ENCODE assay signal across 8 cellular contexts in the genomic region with DNA sequence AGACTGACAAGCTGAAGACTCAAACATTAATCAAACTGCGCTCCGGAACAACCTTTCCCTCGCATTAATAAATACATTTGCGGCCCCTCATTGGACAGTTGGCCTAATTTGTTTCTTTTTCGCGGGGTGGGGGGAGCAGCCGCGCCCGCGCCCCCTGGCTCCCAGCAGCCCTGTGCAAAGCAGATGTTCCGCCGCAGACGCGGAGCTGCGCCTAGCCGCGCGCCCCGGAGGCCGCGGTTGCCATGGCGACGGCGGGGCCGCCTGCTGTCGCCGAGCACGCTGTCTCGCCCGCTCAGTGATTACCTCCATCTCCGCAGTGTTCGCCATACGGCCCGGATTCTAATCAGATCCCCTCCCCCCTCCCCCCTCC. TPM values are rescaled to one million over a fixed set of nuclear protein-coding genes. Genes with fewer than 3 reads are reported as not detected.
DNase-seq lines count a peak whose midpoint lies in the region; ATAC-seq, FAIRE-seq and TF ChIP-seq lines count a peak whose summit lies in the region.

No MANE protein-coding gene starts in this region.

- H3K79me2 ChIP-seq in DOHH2 (ENCODE audit: control insufficient read depth, low read length) (no peaks in the 10 kb centered on the region), Loucy (ENCODE audit: insufficient read depth, low read length) (no peaks in the 10 kb centered on the region), SU-DHL-6 (ENCODE audit: insufficient read depth, low read length) (no peaks in the 10 kb centered on the region), astrocyte (ENCODE audit: insufficient read depth, low read length) (no peaks in the 10 kb centered on the region)

- peak overlapping the region; percentile 76 for H3K4me3 Mint-ChIP-seq in astrocyte (ENCODE audit: unreplicated experiment)

- no peaks in the 10 kb centered on the region for H3K9me3 Mint-ChIP-seq in astrocyte (ENCODE audit: unreplicated experiment)

- no peak for DNase-seq in astrocyte (ENCODE audit: low read depth)
- DNase-seq in iPS-NIHi7 (ENCODE audit: extremely low spot score): peak; percentile 80
- DNase-seq in stimulated activated CD4-positive, alpha-beta T cell treated with anti-CD3 and anti-CD28 coated beads, Interleukin-2, amount 100 ng/mL, for 48 hours: peak; percentile 51 to 57
- DNase-seq in SKM-1 treated with dmso at 0.1 percent for 144 hours (lab: John Stamatoyannopoulos, UW; ENCODE audit: unreplicated experiment): no peak

- H3K27me3 ChIP-seq in DOHH2 (ENCODE audit: control insufficient read depth, low read length): peaks cover 57% of the 10 kb centered on the region
- H3K27me3 ChIP-seq in Loucy (ENCODE audit: insufficient read depth, low read length, poor library complexity, severe bottlenecking): no peaks in the 10 kb centered on the region
- H3K27me3 ChIP-seq in SU-DHL-6 (ENCODE audit: low read length): no peaks in the 10 kb centered on the region
- H3K27me3 ChIP-seq in astrocyte (ENCODE audit: insufficient read depth, low read length): peaks cover 6% of the 10 kb centered on the region

- no peaks in the 10 kb centered on the region for H3K36me3 Mint-ChIP-seq in astrocyte (ENCODE audit: low read depth, unreplicated experiment)

- peaks cover 4% of the 10 kb centered on the region for H3F3A ChIP-seq in DOHH2 (ENCODE audit: control insufficient read depth, insufficient read depth)
- H3F3A ChIP-seq in Loucy (ENCODE audit: low read depth): no peaks in the 10 kb centered on the region
- 0 out of 2 replicates have a peak, but pooled peaks cover 3% of the 10 kb centered on the region for H3F3A ChIP-seq in SU-DHL-6 (ENCODE audit: insufficient read depth)

- H3K36me3 ChIP-seq in DOHH2 (ENCODE audit: control insufficient read depth, low read length) (no peaks in the 10 kb centered on the region), Loucy (ENCODE audit: insufficient read depth, low read length) (no peaks in the 10 kb centered on the region), SU-DHL-6 (ENCODE audit: low read length) (no peaks in the 10 kb centered on the region), astrocyte (ENCODE audit: insufficient read depth, low read length) (no peaks in the 10 kb centered on the region)

- H3K27ac Mint-ChIP-seq in astrocyte (ENCODE audit: unreplicated experiment): peak overlapping the region; percentile 41

- H3K9ac ChIP-seq in Loucy (ENCODE audit: low read depth, low read length, poor library complexity, severe bottlenecking): peak overlapping the region; percentile 76
- H3K9ac ChIP-seq in SU-DHL-6 (ENCODE audit: low read length): peak overlapping the region; percentile 26
- H3K9ac ChIP-seq in astrocyte (ENCODE audit: low read length): peak overlapping the region; percentile 54

- H3K4me1 ChIP-seq in DOHH2 (ENCODE audit: control insufficient read depth, low read length): peaks cover 14% of the 10 kb centered on the region
- H3K4me1 ChIP-seq in Loucy (ENCODE audit: insufficient read depth, low read length, poor library complexity, severe bottlenecking): peaks cover 12% of the 10 kb centered on the region
- H3K4me1 ChIP-seq in astrocyte (ENCODE audit: insufficient read depth, low read length): peaks cover 10% of the 10 kb centered on the region

- no peak for FAIRE-seq in astrocyte (lab: Jason Lieb, UNC)

- TF ChIP-seq CTCF in DOHH2 (IDR thresholded peaks at IDR 0.05; ENCODE audit: low read depth, low read length, poor library complexity, severe bottlenecking) (peak; percentile 25), Loucy (conservative IDR thresholded peaks at IDR 0.05; ENCODE audit: low read length) (no peak; the same call in 1 of the 2 replicates), SU-DHL-6 (IDR thresholded peaks at IDR 0.05; ENCODE audit: insufficient read depth, low read length, poor library complexity, severe bottlenecking) (no peak), astrocyte (IDR thresholded peaks at IDR 0.05; ENCODE audit: insufficient read depth, low read depth, low read length) (no peak)

- H4K20me1 ChIP-seq in DOHH2 (ENCODE audit: control insufficient read depth, insufficient read depth, low read depth, low read length) (no peaks in the 10 kb centered on the region), Loucy (ENCODE audit: insufficient read depth, low read length, poor library complexity, severe bottlenecking) (no peaks in the 10 kb centered on the region), SU-DHL-6 (ENCODE audit: low read depth, low read length) (no peaks in the 10 kb centered on the region), astrocyte (ENCODE audit: insufficient read depth, low read length) (no peaks in the 10 kb centered on the region)

- peaks cover 11% of the 10 kb centered on the region for H3K27me3 Mint-ChIP-seq in astrocyte (ENCODE audit: low read depth, unreplicated experiment)

- peak overlapping the region; percentile 89 for H3K4me2 ChIP-seq in DOHH2 (ENCODE audit: low read length)
- peak overlapping the region; percentile 100 for H3K4me2 ChIP-seq in Loucy (ENCODE audit: low read depth, low read length, poor library complexity, severe bottlenecking)
- peak overlapping the region; percentile 62 for H3K4me2 ChIP-seq in SU-DHL-6 (ENCODE audit: low read depth, low read length, poor library complexity, severe bottlenecking)
- H3K4me2 ChIP-seq in astrocyte (ENCODE audit: low read length): peak overlapping the region; percentile 94

- no peak for ATAC-seq in HG03565 (IDR thresholded peaks at IDR 0.05; ENCODE audit: unreplicated experiment)

- no peak overlapping the region for H3K27ac ChIP-seq in DOHH2 (ENCODE audit: low read depth, low read length)
- no peak overlapping the region for H3K27ac ChIP-seq in SU-DHL-6 (ENCODE audit: low read depth, low read length)
- H3K27ac ChIP-seq in astrocyte (ENCODE audit: low read depth, low read length): no peak overlapping the region

- H3K9me3 ChIP-seq in DOHH2 (ENCODE audit: control insufficient read depth, insufficient read depth, low read length): no peaks in the 10 kb centered on the region
- no peaks in the 10 kb centered on the region for H3K9me3 ChIP-seq in Loucy (ENCODE audit: insufficient read depth, low read depth, low read length)
- H3K9me3 ChIP-seq in SU-DHL-6 (ENCODE audit: insufficient read depth, low read length): no peaks in the 10 kb centered on the region
- no peaks in the 10 kb centered on the region for H3K9me3 ChIP-seq in astrocyte (ENCODE audit: insufficient read depth, low read depth, low read length)

- H3K4me3 ChIP-seq in DOHH2 (ENCODE audit: low read length) (peak overlapping the region; percentile 71), Loucy (ENCODE audit: low read length, poor library complexity, severe bottlenecking) (peak overlapping the region; percentile 84), SU-DHL-6 (ENCODE audit: insufficient read depth, low read length, poor library complexity, severe bottlenecking) (peak overlapping the region; percentile 24), astrocyte (ENCODE audit: insufficient read depth, low read depth, low read length) (peak overlapping the region; percentile 47)

- H2AFZ ChIP-seq in Loucy (ENCODE audit: low read length) (peak overlapping the region; percentile 100), SU-DHL-6 (ENCODE audit: low read depth, low read length, severe bottlenecking) (peak overlapping the region; percentile 76), astrocyte (ENCODE audit: low read depth, low read length) (peak overlapping the region; percentile 75)

- H3K9me2 ChIP-seq in DOHH2 (replicated peaks; ENCODE audit: control insufficient read depth, low read length) (no peaks in the 10 kb centered on the region), Loucy (replicated peaks; ENCODE audit: low read depth, low read length) (no peaks in the 10 kb centered on the region), SU-DHL-6 (replicated peaks; ENCODE audit: insufficient read depth, low read length) (no peaks in the 10 kb centered on the region)

- peaks cover 27% of the 10 kb centered on the region for H3K4me1 Mint-ChIP-seq in astrocyte (ENCODE audit: low read depth, unreplicated experiment)

RNA-seq across cellular contexts. Expression of a gene that starts 25.5 kb away (rescaled TPM):
- total RNA-seq in astrocyte: 25.1 and 38.3 TPM in 2 replicates

RNA-seq across cellular contexts. Expression of a gene that starts 36.0 kb away (rescaled TPM):
- 344 and 348 TPM in 2 replicates for total RNA-seq in astrocyte

RNA-seq across cellular contexts. Expression of a gene that starts 41.2 kb away (rescaled TPM):
- 59.1 and 62.8 TPM in 2 replicates for total RNA-seq in astrocyte

RNA-seq across cellular contexts. Expression of a gene that starts 54.5 kb away (rescaled TPM):
- not detected in 2 replicates for total RNA-seq in astrocyte

Comparison
In these comparisons a context has a peak if more than half of its experiments do, and no peak if none do; other contexts are left out.
1. H3K4me3 ChIP-seq: peak in every context shown above with its lines; median percentile 84 in Loucy; 71 in DOHH2; 47 in astrocyte; 24 in SU-DHL-6.
2. H3K9ac ChIP-seq: peak in every context shown above with its lines; median percentile 76 in Loucy; 54 in astrocyte; 26 in SU-DHL-6.
3. DNase-seq: peak in iPS-NIHi7 (single experiment) and stimulated activated CD4-positive, alpha-beta T cell treated with anti-CD3 and anti-CD28 coated beads, Interleukin-2, amount 100 ng/mL, for 48 hours (2 of 2); none in astrocyte (single experiment) and SKM-1 treated with dmso at 0.1 percent for 144 hours (single experiment).
4. Peak in every context shown above with its lines, with median percentiles within 50 percentile points of each other: H3K4me2 ChIP-seq and H2AFZ ChIP-seq.